Comparison of ENCODE assay signal across 8 cellular contexts in genomic region chrX:106612403-106612789, GRCh38. TPM values are rescaled to one million over a fixed set of nuclear protein-coding genes. Genes with fewer than 3 reads are reported as not detected.
DNase-seq lines count a peak whose midpoint lies in the region; ATAC-seq, FAIRE-seq and TF ChIP-seq lines count a peak whose summit lies in the region.

No MANE protein-coding gene starts in this region.

- H3K27me3 Mint-ChIP-seq in CD4-positive, CD25-positive, alpha-beta regulatory T cell, result peaks cover 10% of the 10 kb centered on the region
- H3K27me3 Mint-ChIP-seq in astrocyte (ENCODE audit: low read depth, unreplicated experiment), result no peaks in the 10 kb centered on the region

- peak in 1 of 3 donors; percentile 0 for DNase-seq in CD4-positive, CD25-positive, alpha-beta regulatory T cell
- DNase-seq in astrocyte (ENCODE audit: low read depth) (peak; percentile 6), kidney (no peak), testis (no peak), cerebellum (ENCODE audit: low spot score) (no peak), HTR-8/SVneo (ENCODE audit: insufficient read length, low spot score) (no peak)

- H2AFZ ChIP-seq in astrocyte (ENCODE audit: low read depth, low read length), result peak overlapping the region; percentile 79

- H4K20me1 ChIP-seq in astrocyte (ENCODE audit: insufficient read depth, low read length), result no peaks in the 10 kb centered on the region

- peaks cover 9 to 23% (median 19%) of the 10 kb centered on the region in 4 donors for H3K4me1 Mint-ChIP-seq in CD4-positive, CD25-positive, alpha-beta regulatory T cell
- H3K4me1 Mint-ChIP-seq in astrocyte (ENCODE audit: low read depth, unreplicated experiment), result peaks cover 5% of the 10 kb centered on the region

- peaks cover 4% of the 10 kb centered on the region for H3K4me1 ChIP-seq in CD4-positive, CD25-positive, alpha-beta regulatory T cell (ENCODE audit: control insufficient read depth, insufficient read depth, low read length, poor library complexity, severe bottlenecking)
- H3K4me1 ChIP-seq in astrocyte (ENCODE audit: insufficient read depth, low read length) (no peaks in the 10 kb centered on the region), kidney (ENCODE audit: control insufficient read depth in 1 of 2, insufficient read depth in 1 of 2, low read depth in 1 of 2, low read length in 2 of 2) (no peaks in the 10 kb centered on the region), testis (no peaks in the 10 kb centered on the region)

- H3K9ac ChIP-seq in astrocyte (ENCODE audit: low read length) (peak overlapping the region; percentile 83), kidney (ENCODE audit: low read length in 2 of 2) (peak overlapping the region in 1 of 2 donors; percentile 61)

- FAIRE-seq in astrocyte (lab: Jason Lieb, UNC) (no peak), kidney (lab: Jason Lieb, UNC) (no peak), HTR-8/SVneo (lab: Jason Lieb, UNC) (no peak)

- no peaks in the 10 kb centered on the region for H3K27me3 ChIP-seq in CD4-positive, CD25-positive, alpha-beta regulatory T cell (ENCODE audit: control insufficient read depth, insufficient read depth, low read length)
- no peaks in the 10 kb centered on the region for H3K27me3 ChIP-seq in astrocyte (ENCODE audit: insufficient read depth, low read length)
- no peaks in the 10 kb centered on the region for H3K27me3 ChIP-seq in testis

- no peak for TF ChIP-seq POLR2A in testis (IDR thresholded peaks at IDR 0.05)

- no peaks in the 10 kb centered on the region for H3K36me3 ChIP-seq in CD4-positive, CD25-positive, alpha-beta regulatory T cell (ENCODE audit: control insufficient read depth, insufficient read depth, low read length)
- H3K36me3 ChIP-seq in astrocyte (ENCODE audit: insufficient read depth, low read length) (no peaks in the 10 kb centered on the region), kidney (ENCODE audit: control insufficient read depth in 1 of 2, insufficient read depth in 2 of 2, low read length in 2 of 2) (no peaks in the 10 kb centered on the region), testis (ENCODE audit: low read depth, missing control alignments) (no peaks in the 10 kb centered on the region)

- TF ChIP-seq CTCF in astrocyte (IDR thresholded peaks at IDR 0.05; ENCODE audit: insufficient read depth, low read depth, low read length) (no peak), kidney (IDR thresholded peaks at IDR 0.05; ENCODE audit: borderline replicate concordance, extremely low read depth, insufficient read depth) (no peak), testis (IDR thresholded peaks at IDR 0.05) (no peak)

- ATAC-seq in CD4-positive, CD25-positive, alpha-beta regulatory T cell (ENCODE audit: low read depth in 2 of 2), result no peak
- ATAC-seq in GM19395 (IDR thresholded peaks at IDR 0.05; ENCODE audit: unreplicated experiment), result peak; percentile 35
- ATAC-seq in HG03439 (IDR thresholded peaks at IDR 0.05; ENCODE audit: unreplicated experiment), result peak; percentile 24

- intact Hi-C loops in kidney (cut with DNase I), result no loop called here
- intact Hi-C loops in testis (cut with DNase I; ENCODE audit: low total_unique reads), result no loop called here

- no peaks in the 10 kb centered on the region for H3K36me3 Mint-ChIP-seq in CD4-positive, CD25-positive, alpha-beta regulatory T cell
- no peaks in the 10 kb centered on the region for H3K36me3 Mint-ChIP-seq in astrocyte (ENCODE audit: low read depth, unreplicated experiment)

- H3K27ac ChIP-seq in CD4-positive, CD25-positive, alpha-beta regulatory T cell (ENCODE audit: insufficient read depth, low read length, poor library complexity, severe bottlenecking), result peak overlapping the region; percentile 75
- H3K27ac ChIP-seq in astrocyte (ENCODE audit: low read depth, low read length) (peak overlapping the region; percentile 53), kidney (ENCODE audit: low read depth in 2 of 2, low read length in 2 of 2) (no peak overlapping the region), testis (no peak overlapping the region)

- H3K9me3 ChIP-seq in CD4-positive, CD25-positive, alpha-beta regulatory T cell (ENCODE audit: control insufficient read depth in 2 of 2, low read length in 2 of 2), result no peaks in the 10 kb centered on the region
- H3K9me3 ChIP-seq in astrocyte (ENCODE audit: insufficient read depth, low read depth, low read length) (no peaks in the 10 kb centered on the region), kidney (ENCODE audit: control insufficient read depth in 1 of 2, low read length in 2 of 2) (no peaks in the 10 kb centered on the region), testis (no peaks in the 10 kb centered on the region)

- 1% methylated on average over 10 of the region's 10 CpGs for WGBS in testis, 2 donors

- peak overlapping the region; percentile 87 for H3K4me2 ChIP-seq in astrocyte (ENCODE audit: low read length)

- H3K4me3 ChIP-seq in CD4-positive, CD25-positive, alpha-beta regulatory T cell (ENCODE audit: low read depth, low read length), result peak overlapping the region; percentile 82
- peak overlapping the region; percentile 83 for H3K4me3 ChIP-seq in astrocyte (ENCODE audit: insufficient read depth, low read depth, low read length)
- H3K4me3 ChIP-seq in kidney (ENCODE audit: low read length in 2 of 2), result peak overlapping the region; percentile 79 to 82
- H3K4me3 ChIP-seq in testis, result peak overlapping the region; percentile 33 to 59

- no peaks in the 10 kb centered on the region for H3K79me2 ChIP-seq in astrocyte (ENCODE audit: insufficient read depth, low read length)

- no peaks in the 10 kb centered on the region for H3K9me3 Mint-ChIP-seq in CD4-positive, CD25-positive, alpha-beta regulatory T cell
- no peaks in the 10 kb centered on the region for H3K9me3 Mint-ChIP-seq in astrocyte (ENCODE audit: unreplicated experiment)

- peak overlapping the region; percentile 91 to 97 (median 94) for H3K4me3 Mint-ChIP-seq in CD4-positive, CD25-positive, alpha-beta regulatory T cell
- peak overlapping the region; percentile 90 for H3K4me3 Mint-ChIP-seq in astrocyte (ENCODE audit: unreplicated experiment)

- H3K27ac Mint-ChIP-seq in CD4-positive, CD25-positive, alpha-beta regulatory T cell, result peak overlapping the region in 2 of 3 donors; percentile 92 to 94
- H3K27ac Mint-ChIP-seq in astrocyte (ENCODE audit: unreplicated experiment), result peak overlapping the region; percentile 38

RNA-seq across cellular contexts. Expression of gene RADX, which starts 0.6 kb away (rescaled TPM):
- 12.4 TPM for total RNA-seq in CD4-positive, CD25-positive, alpha-beta regulatory T cell
- polyA plus RNA-seq in CD4-positive, CD25-positive, alpha-beta regulatory T cell, result 1 to 10 TPM in 3 of 4 donors, under 1 TPM in 1; 0.81 to 2.5 (median 1.5) TPM
- total RNA-seq in astrocyte, result 3.0 and 3.9 TPM in 2 replicates
- total RNA-seq in kidney, result 4.7 TPM
- polyA plus RNA-seq in kidney (ENCODE audit: insufficient read depth, low read depth, low replicate concordance), result 3.2 TPM
- 1 to 10 TPM; 7.4 to 9.4 TPM for total RNA-seq in testis
- polyA plus RNA-seq in testis (ENCODE audit: insufficient read depth, low read depth, low replicate concordance), result 6.2 TPM
- total RNA-seq in cerebellum, result 14.4 TPM

Comparison
In these comparisons a context has a peak if more than half of its experiments do, and no peak if none do; other contexts are left out.
1. ATAC-seq: peak in GM19395 (single experiment) and HG03439 (single experiment); none in CD4-positive, CD25-positive, alpha-beta regulatory T cell (0 of 2).
2. H3K27ac ChIP-seq: peak in CD4-positive, CD25-positive, alpha-beta regulatory T cell (single experiment) and astrocyte (single experiment); none in kidney (0 of 2) and testis (0 of 2).
3. Peak in every context shown above with its lines, with median percentiles within 50 percentile points of each other: H3K4me3 ChIP-seq.